ENCODE assay signal across 15 cellular contexts in genomic region chr3:190677001-190677400, GRCh38.
DNase-seq lines count a peak whose midpoint lies in the region; FAIRE-seq and TF ChIP-seq lines count a peak whose summit lies in the region.
"Had no signal": no experiment of that assay in that cellular context is flagged by ENCODE, and none has a peak within 500 bp of the region (broad histone marks: within the 10 kb centered on the region; RNA-seq: fewer than 3 reads in every experiment).

No MANE protein-coding gene starts in this region.

- no peak overlapping the region for H3K27ac ChIP-seq in small intestine (ENCODE audit: low read depth in 1 of 2, low read length in 1 of 2)
- H3K27ac ChIP-seq: BLaER1 treated with 17β-estradiol and CSF1 and Interleukin-3, amounts not matched to agents 10 nM and 100 nM; HL-60 had no signal

- no peaks in the 10 kb centered on the region for H3K4me1 Mint-ChIP-seq in activated T-helper 1 cell treated with anti-CD3 and anti-CD28 coated beads, Interleukin-12 subunit alpha, Interleukin-12 subunit beta, Interleukin-2, Interleukin-4 antibody, amounts not matched to agents 30 ng/mL and 10 ng/mL and 1 ng/mL, durations not matched to agents 14 hours and 24 hours and 36 hours (ENCODE audit: low read depth)
- H3K4me1 Mint-ChIP-seq: B cell had no signal

- FAIRE-seq in G401.6 (lab: Jason Lieb, UNC) (peak; percentile 3), small intestine (lab: Jason Lieb, UNC) (no peak)
- FAIRE-seq: GM12891 had no signal

- 85 to 94% (median 88%) methylated on average over 3 of the region's 3 CpGs for WGBS in small intestine, 3 donors

- intact Hi-C loops in activated T-helper 1 cell treated with anti-CD3 and anti-CD28 coated beads, Interleukin-12 subunit alpha, Interleukin-12 subunit beta, Interleukin-2, Interleukin-4 antibody, amounts not matched to agents 30 ng/mL and 10 ng/mL and 1 ng/mL, durations not matched to agents 14 hours and 24 hours and 36 hours (cut with micrococcal nuclease) = no loop called here

- no peak overlapping the region for H3K4me3 ChIP-seq in fibroblast of mammary gland (ENCODE audit: control insufficient read depth, low read depth, low read length)
- no peak overlapping the region for H3K4me3 ChIP-seq in small intestine (ENCODE audit: low read depth in 1 of 2, low read length in 2 of 2)
- H3K4me3 ChIP-seq: BLaER1 treated with 17β-estradiol and CSF1 and Interleukin-3, amounts not matched to agents 10 nM and 100 nM; GM23338 had no signal

- peak; percentile 15 for DNase-seq in M059J (ENCODE audit: low read depth)
- DNase-seq in fibroblast of mammary gland (ENCODE audit: low read depth) = peak; percentile 20
- DNase-seq in NK-92 treated with Interleukin-12 subunit alpha and Interleukin-12 subunit beta, amount 100 ng/mL, for 24 hours (lab: John Stamatoyannopoulos, UW) = no peak
- no peak for DNase-seq in small intestine
- DNase-seq in activated T-helper 1 cell treated with anti-CD3 and anti-CD28 coated beads, Interleukin-12 subunit alpha, Interleukin-12 subunit beta, Interleukin-2, Interleukin-4 antibody, amounts not matched to agents 30 ng/mL and 10 ng/mL and 1 ng/mL, durations not matched to agents 14 hours and 24 hours and 36 hours (ENCODE audit: low spot score) = no peak
- DNase-seq: Calu3; CD8-positive, alpha-beta T cell; DMS79 treated with DMSO at 0.1 percent for 48 hours; HCEC 1CT had no signal

- no peak overlapping the region for H3K27ac Mint-ChIP-seq in activated T-helper 1 cell treated with anti-CD3 and anti-CD28 coated beads, Interleukin-12 subunit alpha, Interleukin-12 subunit beta, Interleukin-2, Interleukin-4 antibody, amounts not matched to agents 30 ng/mL and 10 ng/mL and 1 ng/mL, durations not matched to agents 14 hours and 24 hours and 36 hours
- H3K27ac Mint-ChIP-seq: B cell; CD8-positive, alpha-beta T cell; GM23338 had no signal

- H3K4me1 ChIP-seq in small intestine (ENCODE audit: control insufficient read depth in 2 of 2, insufficient read depth in 1 of 2, low read depth in 1 of 2, low read length in 1 of 2) = no peaks in the 10 kb centered on the region
- H3K4me1 ChIP-seq: BLaER1 treated with 17β-estradiol and CSF1 and Interleukin-3, amounts not matched to agents 10 nM and 100 nM had no signal

- peaks cover 5% of the 10 kb centered on the region for H3K27me3 Mint-ChIP-seq in activated T-helper 1 cell treated with anti-CD3 and anti-CD28 coated beads, Interleukin-12 subunit alpha, Interleukin-12 subunit beta, Interleukin-2, Interleukin-4 antibody, amounts not matched to agents 30 ng/mL and 10 ng/mL and 1 ng/mL, durations not matched to agents 14 hours and 24 hours and 36 hours (ENCODE audit: insufficient read depth)

- no peak overlapping the region for H3K4me3 Mint-ChIP-seq in activated T-helper 1 cell treated with anti-CD3 and anti-CD28 coated beads, Interleukin-12 subunit alpha, Interleukin-12 subunit beta, Interleukin-2, Interleukin-4 antibody, amounts not matched to agents 30 ng/mL and 10 ng/mL and 1 ng/mL, durations not matched to agents 14 hours and 24 hours and 36 hours
- H3K4me3 Mint-ChIP-seq: B cell; CD8-positive, alpha-beta T cell; GM23338 had no signal

- peaks cover 3% of the 10 kb centered on the region for H3K9me3 Mint-ChIP-seq in activated T-helper 1 cell treated with anti-CD3 and anti-CD28 coated beads, Interleukin-12 subunit alpha, Interleukin-12 subunit beta, Interleukin-2, Interleukin-4 antibody, amounts not matched to agents 30 ng/mL and 10 ng/mL and 1 ng/mL, durations not matched to agents 14 hours and 24 hours and 36 hours
- H3K9me3 Mint-ChIP-seq: CD8-positive, alpha-beta T cell had no signal

- no peaks in the 10 kb centered on the region for H3K36me3 Mint-ChIP-seq in activated T-helper 1 cell treated with anti-CD3 and anti-CD28 coated beads, Interleukin-12 subunit alpha, Interleukin-12 subunit beta, Interleukin-2, Interleukin-4 antibody, amounts not matched to agents 30 ng/mL and 10 ng/mL and 1 ng/mL, durations not matched to agents 14 hours and 24 hours and 36 hours (ENCODE audit: low read depth)
- H3K36me3 Mint-ChIP-seq: CD8-positive, alpha-beta T cell had no signal

- no peaks in the 10 kb centered on the region for H3K9me3 ChIP-seq in small intestine (ENCODE audit: control insufficient read depth, low read depth)

- no peaks in the 10 kb centered on the region for H3K36me3 ChIP-seq in small intestine (ENCODE audit: control insufficient read depth in 2 of 2, insufficient read depth in 2 of 2, low read length in 2 of 2)
- H3K36me3 ChIP-seq: BLaER1 treated with 17β-estradiol and CSF1 and Interleukin-3, amounts not matched to agents 10 nM and 100 nM had no signal

- no peak for TF ChIP-seq CTCF in fibroblast of mammary gland (conservative IDR thresholded peaks at IDR 0.05; ENCODE audit: control insufficient read depth, insufficient read depth, low read depth, low read length)

- no peaks in the 10 kb centered on the region for H3K27me3 ChIP-seq in small intestine (ENCODE audit: control insufficient read depth in 2 of 2, insufficient read depth in 2 of 2, low read length in 2 of 2)
- H3K27me3 ChIP-seq: BLaER1 treated with 17β-estradiol and CSF1 and Interleukin-3, amounts not matched to agents 10 nM and 100 nM had no signal

Comparison
In these comparisons a context has a peak if more than half of its experiments do, and no peak if none do; other contexts are left out.
1. DNase-seq: peak in M059J (single experiment) and fibroblast of mammary gland (single experiment); none in NK-92 treated with Interleukin-12 subunit alpha and Interleukin-12 subunit beta, amount 100 ng/mL, for 24 hours (single experiment), small intestine (single experiment) and activated T-helper 1 cell treated with anti-CD3 and anti-CD28 coated beads, Interleukin-12 subunit alpha, Interleukin-12 subunit beta, Interleukin-2, Interleukin-4 antibody, amounts not matched to agents 30 ng/mL and 10 ng/mL and 1 ng/mL, durations not matched to agents 14 hours and 24 hours and 36 hours (single experiment).